ENCODE assay signal across 36 cellular contexts in genomic region chr14:78674820-78675219, GRCh38.
"Had no signal": no experiment of that assay in that cellular context is flagged by ENCODE, and none has a peak within 500 bp of the region (broad histone marks: within the 10 kb centered on the region; RNA-seq: fewer than 3 reads in every experiment).

No MANE protein-coding gene starts in this region.

- H3K4me3 ChIP-seq: Peyer's patch had no signal

- H3K27me3 ChIP-seq: Peyer's patch had no signal

- ATAC-seq: activated CD8-positive, alpha-beta memory T cell treated with anti-CD3 and anti-CD28 coated beads, Interleukin-2, amount 10 ng/mL, durations not matched to agents 7 days and 5 days; activated naive CD8-positive, alpha-beta T cell treated with anti-CD3 and anti-CD28 coated beads, Interleukin-2, amount 50 U/mL, for 24 hours; PC-3; Right ventricle myocardium inferior; SK-N-SH treated with all-trans-retinoic acid at 6 μM for 48 hours had no signal

- DNase-seq: activated CD4-positive, alpha-beta memory T cell treated with anti-CD3 and anti-CD28 coated beads, Interleukin-2, amount 10 ng/mL, durations not matched to agents 7 days and 5 days; activated CD4-positive, alpha-beta T cell treated with anti-CD3 and anti-CD28 coated beads for 1 hour; activated CD4-positive, alpha-beta T cell treated with anti-CD3 and anti-CD28 coated beads for 48 hours; activated CD4-positive, CD25-positive, alpha-beta regulatory T cell; activated CD8-positive, alpha-beta memory T cell treated with anti-CD3 and anti-CD28 coated beads for 24 hours; activated CD8-positive, alpha-beta memory T cell treated with anti-CD3 and anti-CD28 coated beads, Interleukin-2, amount 10 ng/mL, durations not matched to agents 7 days and 5 days; activated CD8-positive, alpha-beta memory T cell treated with anti-CD3 and anti-CD28 coated beads, Interleukin-2, amount 50 U/mL, for 48 hours; activated effector memory CD4-positive, alpha-beta T cell treated with Interleukin-2 at 50 U/mL for 16 hours; activated naive CD4-positive, alpha-beta T cell treated with anti-CD3 and anti-CD28 coated beads, Interleukin-2, amount 10 ng/mL, durations not matched to agents 7 days and 5 days; activated naive CD8-positive, alpha-beta T cell treated with anti-CD3 and anti-CD28 coated beads, Interleukin-2, amount 50 U/mL, for 24 hours; activated T-cell treated with anti-CD3 and anti-CD28 coated beads, Interleukin-2, amount 50 U/mL, for 48 hours; central memory CD4-positive, alpha-beta T cell; MM.1S; MV-4-11; NCI-H1092; NCI-H1436 treated with DMSO at 0.1 percent for 48 hours; NCI-H1694 treated with DMSO at 0.1 percent for 48 hours; NCI-H2029 treated with DMSO at 0.1 percent for 48 hours; NCI-H2107; NCI-H226; NCI-H446 treated with DMSO at 0.1 percent for 48 hours; NCI-H526; NCI-H748 treated with DMSO at 0.1 percent for 48 hours; NK-92 treated with Interleukin-12 subunit alpha and Interleukin-12 subunit beta, amount 100 ng/mL, for 24 hours; PC-3; Peyer's patch; RPMI8226; SIG-M5; SW 1271; T-helper 1 cell; T-helper 2 cell; T-helper 9 cell had no signal

- H3K9me3 ChIP-seq: Peyer's patch had no signal

- H3K4me2 ChIP-seq: KMS-11 had no signal

- H3K36me3 ChIP-seq: Peyer's patch had no signal

- H3K9ac ChIP-seq: KMS-11 had no signal

- H3K27ac ChIP-seq: KMS-11, Peyer's patch, VCaP had no signal

- H3K4me1 ChIP-seq: Peyer's patch had no signal
